28 cellular contexts compared by ENCODE assay signal in the genomic region with DNA sequence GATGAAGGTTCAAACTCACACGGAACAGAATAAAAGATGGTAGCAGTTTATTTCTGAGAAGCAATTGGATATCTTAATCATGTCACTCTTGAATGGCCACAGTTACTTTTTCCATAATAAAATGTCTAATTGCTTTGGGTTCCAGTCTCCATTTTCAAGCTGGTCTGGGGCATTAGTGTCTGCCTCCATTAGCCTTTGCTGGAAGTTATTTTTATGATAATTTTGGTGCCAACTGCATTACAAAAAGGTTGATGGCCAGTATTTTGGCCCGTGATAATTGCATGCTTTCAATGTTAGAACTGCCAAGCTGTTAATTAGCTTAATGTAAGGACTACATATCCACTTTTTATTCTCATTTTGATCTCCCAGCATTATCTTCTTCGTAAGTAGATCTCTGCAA.
"Had no signal": no experiment of that assay in that cellular context is flagged by ENCODE, and none has a peak within 500 bp of the region (broad histone marks: within the 10 kb centered on the region; RNA-seq: fewer than 3 reads in every experiment).

No MANE protein-coding gene starts in this region.

- FAIRE-seq: bronchial epithelial cell, TTC549 had no signal

- H3K4me3 Mint-ChIP-seq: activated CD4-positive, alpha-beta memory T cell treated with anti-CD3 and anti-CD28 coated beads, Interleukin-2, amount 10 ng/mL, durations not matched to agents 7 days and 5 days; activated CD8-positive, alpha-beta memory T cell treated with anti-CD3 and anti-CD28 coated beads, Interleukin-2, amount 10 ng/mL, durations not matched to agents 7 days and 5 days; activated naive CD4-positive, alpha-beta T cell treated with anti-CD3 and anti-CD28 coated beads, Interleukin-2, amount 10 ng/mL, durations not matched to agents 7 days and 5 days; activated naive CD8-positive, alpha-beta T cell; activated naive CD8-positive, alpha-beta T cell treated with anti-CD3 and anti-CD28 coated beads, Interleukin-2, amount 50 U/mL, for 24 hours; brain; T-helper 1 cell treated with Interleukin-12 subunit alpha and Interleukin-12 subunit beta and Interleukin-4 antibody, amounts not matched to agents 30 μg/mL and 1 μg/mL, for 36 hours; T-helper 2 cell treated with Interferon-gamma antibody and Interleukin-4, amounts not matched to agents 5 μg/mL and 100 μg/mL, for 36 hours had no signal

- H3K36me3 Mint-ChIP-seq: activated CD8-positive, alpha-beta memory T cell treated with anti-CD3 and anti-CD28 coated beads, Interleukin-2, amount 10 ng/mL, durations not matched to agents 7 days and 5 days; activated naive CD4-positive, alpha-beta T cell treated with anti-CD3 and anti-CD28 coated beads, Interleukin-2, amount 10 ng/mL, durations not matched to agents 7 days and 5 days; activated naive CD8-positive, alpha-beta T cell; brain had no signal

- H3K36me3 ChIP-seq: SJCRH30 had no signal

- H3K4me1 ChIP-seq: SJCRH30 had no signal

- H3K27me3 Mint-ChIP-seq: activated CD4-positive, alpha-beta memory T cell treated with anti-CD3 and anti-CD28 coated beads, Interleukin-2, amount 10 ng/mL, durations not matched to agents 7 days and 5 days; activated naive CD4-positive, alpha-beta T cell treated with anti-CD3 and anti-CD28 coated beads, Interleukin-2, amount 10 ng/mL, durations not matched to agents 7 days and 5 days; activated naive CD8-positive, alpha-beta T cell treated with anti-CD3 and anti-CD28 coated beads, Interleukin-2, amount 50 U/mL, for 24 hours; brain had no signal

- H3K27ac ChIP-seq: SJCRH30, SK-N-MC had no signal

- ATAC-seq: activated CD4-positive, CD25-positive, alpha-beta regulatory T cell treated with anti-CD3 and anti-CD28 coated beads, Interleukin-2, amount 50 U/mL, for 24 hours; activated CD8-positive, alpha-beta memory T cell treated with anti-CD3 and anti-CD28 coated beads, Interleukin-2, amount 10 ng/mL, durations not matched to agents 7 days and 5 days; activated naive CD8-positive, alpha-beta T cell treated with anti-CD3 and anti-CD28 coated beads, Interleukin-2, amount 50 U/mL, for 24 hours had no signal

- H3K27ac Mint-ChIP-seq: activated CD4-positive, alpha-beta memory T cell treated with anti-CD3 and anti-CD28 coated beads, Interleukin-2, amount 10 ng/mL, durations not matched to agents 7 days and 5 days; activated CD8-positive, alpha-beta memory T cell treated with anti-CD3 and anti-CD28 coated beads, Interleukin-2, amount 10 ng/mL, durations not matched to agents 7 days and 5 days; activated naive CD4-positive, alpha-beta T cell treated with anti-CD3 and anti-CD28 coated beads, Interleukin-2, amount 10 ng/mL, durations not matched to agents 7 days and 5 days; activated naive CD8-positive, alpha-beta T cell; activated naive CD8-positive, alpha-beta T cell treated with anti-CD3 and anti-CD28 coated beads, Interleukin-2, amount 50 U/mL, for 24 hours; T-helper 1 cell treated with Interleukin-12 subunit alpha and Interleukin-12 subunit beta and Interleukin-4 antibody, amounts not matched to agents 30 μg/mL and 1 μg/mL, for 36 hours; T-helper 2 cell treated with Interferon-gamma antibody and Interleukin-4, amounts not matched to agents 5 μg/mL and 100 μg/mL, for 36 hours had no signal

- H3K27me3 ChIP-seq: SJCRH30 had no signal

- H3K9me3 ChIP-seq: SJCRH30 had no signal

- H3K4me3 ChIP-seq: SJCRH30, SK-N-MC had no signal

- DNase-seq: activated CD4-positive, alpha-beta memory T cell treated with anti-CD3 and anti-CD28 coated beads, Interleukin-2, amount 10 ng/mL, durations not matched to agents 7 days and 5 days; activated CD4-positive, alpha-beta T cell treated with anti-CD3 and anti-CD28 coated beads for 48 hours; activated CD8-positive, alpha-beta memory T cell treated with anti-CD3 and anti-CD28 coated beads for 24 hours; activated CD8-positive, alpha-beta memory T cell treated with anti-CD3 and anti-CD28 coated beads, Interleukin-2, amount 10 ng/mL, durations not matched to agents 7 days and 5 days; activated CD8-positive, alpha-beta memory T cell treated with anti-CD3 and anti-CD28 coated beads, Interleukin-2, amount 50 U/mL, for 48 hours; activated effector memory CD4-positive, alpha-beta T cell treated with Interleukin-2 at 50 U/mL for 16 hours; activated naive CD4-positive, alpha-beta T cell treated with anti-CD3 and anti-CD28 coated beads, Interleukin-2, amount 10 ng/mL, durations not matched to agents 7 days and 5 days; activated naive CD8-positive, alpha-beta T cell treated with anti-CD3 and anti-CD28 coated beads, Interleukin-2, amount 50 U/mL, for 24 hours; activated T-cell treated with anti-CD3 and anti-CD28 coated beads, Interleukin-2, amount 50 U/mL, for 48 hours; anterior cingulate cortex; caudate nucleus; cerebellar nuclear complex; NCI-H1092 treated with DMSO at 0.1 percent for 48 hours; NCI-H1436; NCI-H1694; NCI-H2029; NCI-H345; NCI-H526; Right ventricle myocardium superior; SJCRH30 had no signal

- H3K4me1 Mint-ChIP-seq: activated CD4-positive, alpha-beta memory T cell treated with anti-CD3 and anti-CD28 coated beads, Interleukin-2, amount 10 ng/mL, durations not matched to agents 7 days and 5 days; activated CD8-positive, alpha-beta memory T cell treated with anti-CD3 and anti-CD28 coated beads, Interleukin-2, amount 10 ng/mL, durations not matched to agents 7 days and 5 days; activated naive CD4-positive, alpha-beta T cell treated with anti-CD3 and anti-CD28 coated beads, Interleukin-2, amount 10 ng/mL, durations not matched to agents 7 days and 5 days; activated naive CD8-positive, alpha-beta T cell treated with anti-CD3 and anti-CD28 coated beads, Interleukin-2, amount 50 U/mL, for 24 hours had no signal

- H3K9me3 Mint-ChIP-seq: activated naive CD8-positive, alpha-beta T cell treated with anti-CD3 and anti-CD28 coated beads, Interleukin-2, amount 50 U/mL, for 24 hours; T-helper 2 cell treated with Interferon-gamma antibody and Interleukin-4, amounts not matched to agents 5 μg/mL and 100 μg/mL, for 36 hours had no signal
